24 cellular contexts compared by ENCODE assay signal in the genomic region with DNA sequence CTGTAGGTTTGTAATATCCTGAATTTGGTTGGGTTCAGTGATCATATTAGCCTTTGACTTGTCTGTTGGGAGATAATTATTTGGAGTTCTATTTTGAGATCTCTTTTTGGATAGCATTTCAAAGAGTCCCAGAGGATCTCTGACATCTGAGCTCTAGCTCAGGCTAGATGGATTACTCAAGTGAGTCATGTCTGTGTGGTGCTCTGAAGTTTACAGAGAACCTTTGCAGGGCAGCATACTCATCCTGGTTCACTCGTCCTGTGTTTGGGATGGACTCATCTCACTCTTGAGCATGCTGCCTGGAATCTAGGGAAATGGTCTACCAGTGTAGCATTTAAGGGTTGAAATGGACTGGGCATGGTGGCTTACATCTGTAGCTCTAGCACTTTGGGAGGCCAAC. TPM values are rescaled to one million over a fixed set of nuclear protein-coding genes. Genes with fewer than 3 reads are reported as not detected.
A peak's percentile ranks its signal among the peaks of the same experiment; 100 is the strongest.
DNase-seq lines count a peak whose midpoint lies in the region; TF ChIP-seq lines count a peak whose summit lies in the region.
"Had no signal": no experiment of that assay in that cellular context is flagged by ENCODE, and none has a peak within 500 bp of the region (broad histone marks: within the 10 kb centered on the region; RNA-seq: fewer than 3 reads in every experiment).

No MANE protein-coding gene starts in this region.

- peak overlapping the region; percentile 66 for H3K27ac Mint-ChIP-seq in HFFc6
- H3K27ac Mint-ChIP-seq in glutamatergic neuron (ENCODE audit: unreplicated experiment): no peak overlapping the region
- H3K27ac Mint-ChIP-seq: activated CD4-positive, alpha-beta memory T cell treated with anti-CD3 and anti-CD28 coated beads for 36 hours had no signal

- peak; percentile 26 for DNase-seq in AG08395 (ENCODE audit: low spot score)
- DNase-seq in HFFc6: peak; percentile 37
- peak; percentile 45 for DNase-seq in brain microvascular endothelial cell
- DNase-seq in kidney tubule cell (ENCODE audit: low spot score): peak; percentile 28
- no peak for DNase-seq in GM19238 (ENCODE audit: insufficient read length, low spot score)
- no peak for DNase-seq in H4 (ENCODE audit: low spot score)
- no peak for DNase-seq in glutamatergic neuron
- no peak for DNase-seq in midbrain (lab: John Stamatoyannopoulos, UW)
- DNase-seq: activated CD4-positive, alpha-beta memory T cell treated with anti-CD3 and anti-CD28 coated beads for 36 hours; activated naive CD4-positive, alpha-beta T cell treated with Interleukin-2 at 50 U/mL for 16 hours; CD4-positive, CD25-positive, alpha-beta regulatory T cell; colonic mucosa; DMS153; hippocampal formation; Karpas-422; naive thymus-derived CD4-positive, alpha-beta T cell; NCI-H1092; NCI-H2029; posterior cingulate gyrus; stimulated activated CD4-positive, alpha-beta T cell treated with anti-CD3 and anti-CD28 coated beads, Interleukin-1b, Interleukin-23, amount 100 ng/mL, for 48 hours; stimulated activated naive B cell treated with anti-CD40 and anti-IgM and Interleukin-4, amounts not matched to agents 10 μg/mL and 1 μg/mL and 100 μg/mL, for 72 hours; T-helper 2 cell had no signal

- TF ChIP-seq CTCF in HFFc6 (IDR thresholded peaks at IDR 0.05) (no peak), brain microvascular endothelial cell (IDR thresholded peaks at IDR 0.05; ENCODE audit: low read depth, low read length, missing control alignments) (no peak), glutamatergic neuron (IDR thresholded peaks at IDR 0.05; ENCODE audit: partially characterized antibody, unreplicated experiment) (no peak)

- H3K36me3 ChIP-seq in brain microvascular endothelial cell (replicated peaks): peaks cover 97% of the 10 kb centered on the region

- H3K36me3 Mint-ChIP-seq in HFFc6 (ENCODE audit: low read depth) (peaks cover 69% of the 10 kb centered on the region), glutamatergic neuron (ENCODE audit: unreplicated experiment) (no peaks in the 10 kb centered on the region)

- peaks cover 21% of the 10 kb centered on the region for H3K4me1 Mint-ChIP-seq in HFFc6 (ENCODE audit: low read depth)
- no peaks in the 10 kb centered on the region for H3K4me1 Mint-ChIP-seq in glutamatergic neuron (ENCODE audit: low read depth, unreplicated experiment)
- H3K4me1 Mint-ChIP-seq: naive thymus-derived CD4-positive, alpha-beta T cell; stimulated activated naive B cell treated with anti-CD40 and anti-IgM and Interleukin-4, amounts not matched to agents 10 μg/mL and 1 μg/mL and 100 μg/mL, for 72 hours had no signal

- H3K4me3 Mint-ChIP-seq in HFFc6: peak overlapping the region; percentile 18; the same call in 1 of the 2 replicates
- no peak overlapping the region for H3K4me3 Mint-ChIP-seq in glutamatergic neuron (ENCODE audit: unreplicated experiment)
- H3K4me3 Mint-ChIP-seq: activated CD4-positive, alpha-beta memory T cell treated with anti-CD3 and anti-CD28 coated beads for 36 hours; CD4-positive, CD25-positive, alpha-beta regulatory T cell; naive thymus-derived CD4-positive, alpha-beta T cell; stimulated activated naive B cell treated with anti-CD40 and anti-IgM and Interleukin-4, amounts not matched to agents 10 μg/mL and 1 μg/mL and 100 μg/mL, for 72 hours had no signal

- H3K27ac ChIP-seq in brain microvascular endothelial cell: no peak overlapping the region
- H3K27ac ChIP-seq: colonic mucosa, SK-N-MC, VCaP had no signal

- H3K9me3 Mint-ChIP-seq in HFFc6 (no peaks in the 10 kb centered on the region), glutamatergic neuron (ENCODE audit: unreplicated experiment) (peaks cover 23% of the 10 kb centered on the region)
- H3K9me3 Mint-ChIP-seq: activated CD4-positive, alpha-beta memory T cell treated with anti-CD3 and anti-CD28 coated beads for 36 hours; CD4-positive, CD25-positive, alpha-beta regulatory T cell; naive thymus-derived CD4-positive, alpha-beta T cell; stimulated activated naive B cell treated with anti-CD40 and anti-IgM and Interleukin-4, amounts not matched to agents 10 μg/mL and 1 μg/mL and 100 μg/mL, for 72 hours had no signal

- in situ Hi-C loops in brain microvascular endothelial cell (cut with HindIII; ENCODE audit: low pct_ligation_motif_present, low sequenced_read_pairs): no loop called here

- H3K4me3 ChIP-seq in brain microvascular endothelial cell (ENCODE audit: low read depth, low read length): no peak overlapping the region
- H3K4me3 ChIP-seq: colonic mucosa, SK-N-MC had no signal

- H3K27me3 ChIP-seq in brain microvascular endothelial cell (replicated peaks): no peaks in the 10 kb centered on the region
- H3K27me3 ChIP-seq: colonic mucosa had no signal

- H3K27me3 Mint-ChIP-seq in HFFc6 (ENCODE audit: insufficient read depth) (peaks cover 23% of the 10 kb centered on the region), glutamatergic neuron (ENCODE audit: unreplicated experiment) (peaks cover 15% of the 10 kb centered on the region)
- H3K27me3 Mint-ChIP-seq: activated CD4-positive, alpha-beta memory T cell treated with anti-CD3 and anti-CD28 coated beads for 36 hours; CD4-positive, CD25-positive, alpha-beta regulatory T cell; naive thymus-derived CD4-positive, alpha-beta T cell; stimulated activated naive B cell treated with anti-CD40 and anti-IgM and Interleukin-4, amounts not matched to agents 10 μg/mL and 1 μg/mL and 100 μg/mL, for 72 hours had no signal

RNA-seq across cellular contexts. Expression of gene BMP8A, which starts 29.4 kb away (rescaled TPM):
- not detected for total RNA-seq in HFFc6 (2021; fragmentation: NEBNext Ultra II Directional; extraction: Animal tissue kit (Norgen Biotek cat#: 25700))
- not detected in 2 replicates for total RNA-seq in H4 (2014; rRNA removed; shearing (Covaris generic))
- 0.37 TPM for total RNA-seq in glutamatergic neuron (ENCODE audit: unreplicated experiment)
- total RNA-seq: activated CD4-positive, alpha-beta memory T cell treated with anti-CD3 and anti-CD28 coated beads for 36 hours had no signal

Comparison
In these comparisons a context has a peak if more than half of its experiments do, and no peak if none do; other contexts are left out.
1. DNase-seq: peak in AG08395 (single experiment), HFFc6 (single experiment), brain microvascular endothelial cell (single experiment) and kidney tubule cell (single experiment); none in GM19238 (single experiment), H4 (single experiment), glutamatergic neuron (single experiment) and midbrain (single experiment).